ENCODE assay signal across 1 cellular context in genomic region chr12:12909228-12909994, GRCh38.
TF ChIP-seq lines count a peak whose summit lies in the region.

No MANE protein-coding gene starts in this region.

TF ChIP-seq in IMR-90, 13 proteins besides CTCF, POLR2A, EP300 and RAD21 (continued from another document):
- TF ChIP-seq MAFK (IDR thresholded peaks at IDR 0.05; ENCODE audit: low read depth, low read length) (no peak), FOS (IDR thresholded peaks at IDR 0.05; ENCODE audit: low read depth, low read length) (no peak), ELK1 (IDR thresholded peaks at IDR 0.05; ENCODE audit: borderline replicate concordance, low read depth, low read length) (no peak), RCOR1 (IDR thresholded peaks at IDR 0.05; ENCODE audit: insufficient replicate concordance, low read length) (no peak), MXI1 (IDR thresholded peaks at IDR 0.05; ENCODE audit: borderline replicate concordance, low read depth, low read length) (no peak), NFE2L2 (IDR thresholded peaks at IDR 0.05; ENCODE audit: low read depth, low read length) (no peak), BHLHE40 (IDR thresholded peaks at IDR 0.05; ENCODE audit: low read depth, low read length) (no peak)
